Comparison of ENCODE assay signal across 24 cellular contexts in the genomic region with DNA sequence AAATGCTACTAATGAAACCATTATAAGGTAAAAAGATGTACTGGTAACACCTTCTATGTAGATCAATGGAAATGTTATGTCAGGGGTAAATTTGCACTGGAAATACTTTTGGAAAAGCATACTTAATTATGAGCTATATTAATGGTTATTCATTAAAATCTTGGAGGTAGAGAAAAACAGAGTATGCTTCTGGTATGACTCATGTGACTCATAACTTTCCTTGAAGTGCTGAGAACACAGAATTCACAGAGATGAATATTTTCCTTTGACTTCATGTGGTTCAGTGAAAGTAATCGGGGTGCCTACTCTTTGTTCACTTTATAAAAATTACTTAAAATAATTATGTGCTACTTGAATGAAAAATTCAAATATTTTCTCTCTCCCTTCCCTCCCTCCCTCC.
"Had no signal": no experiment of that assay in that cellular context is flagged by ENCODE, and none has a peak within 500 bp of the region (broad histone marks: within the 10 kb centered on the region; RNA-seq: fewer than 3 reads in every experiment).

No MANE protein-coding gene starts in this region.

- DNase-seq: activated B cell treated with CpG ODN at 0.5 μM for 24 hours; activated CD4-positive, alpha-beta memory T cell treated with anti-CD3 and anti-CD28 coated beads for 36 hours; activated CD4-positive, alpha-beta T cell treated with anti-CD3 and anti-CD28 coated beads for 4 hours; activated CD8-positive, alpha-beta memory T cell treated with anti-CD3 and anti-CD28 coated beads, Interleukin-2, amount 10 ng/mL, durations not matched to agents 7 days and 5 days; activated naive CD4-positive, alpha-beta T cell; activated naive CD8-positive, alpha-beta T cell treated with anti-CD3 and anti-CD28 coated beads for 36 hours; activated T-cell treated with anti-CD3 and anti-CD28 coated beads, Interleukin-2, amount 50 U/mL, for 1 hour; amygdala; brain microvascular endothelial cell; central memory CD4-positive, alpha-beta T cell; effector CD4-positive, alpha-beta T cell; esophagus squamous epithelium; hypothalamus; right cardiac atrium; stimulated activated naive CD8-positive, alpha-beta T cell treated with anti-CD3 and anti-CD28 coated beads, Interleukin-15, Interleukin-2, amounts not matched to agents 100 U/mL and 50 U/mL, for 24 hours; substantia nigra; T-cell; tibial artery; uterus had no signal

- H3K4me1 Mint-ChIP-seq: activated B cell treated with CpG ODN at 0.5 μM for 24 hours; activated CD8-positive, alpha-beta memory T cell treated with anti-CD3 and anti-CD28 coated beads, Interleukin-2, amount 10 ng/mL, durations not matched to agents 7 days and 5 days; activated naive CD8-positive, alpha-beta T cell treated with anti-CD3 and anti-CD28 coated beads for 36 hours; activated T-helper 17 cell treated with anti-CD3 and anti-CD28 coated beads, Interleukin-2, amount 50 U/mL, for 72 hours; memory B cell; T-cell had no signal

- H3K4me3 Mint-ChIP-seq: activated B cell treated with CpG ODN at 0.5 μM for 24 hours; activated CD4-positive, alpha-beta memory T cell treated with anti-CD3 and anti-CD28 coated beads for 36 hours; activated CD8-positive, alpha-beta memory T cell treated with anti-CD3 and anti-CD28 coated beads, Interleukin-2, amount 10 ng/mL, durations not matched to agents 7 days and 5 days; activated naive CD8-positive, alpha-beta T cell treated with anti-CD3 and anti-CD28 coated beads for 36 hours; activated T-helper 17 cell treated with anti-CD3 and anti-CD28 coated beads, Interleukin-2, amount 50 U/mL, for 72 hours; memory B cell; T-cell had no signal

- H3K4me3 ChIP-seq: coronary artery, esophagus squamous epithelium, prostate gland, skin epidermis, tibial artery, uterus had no signal

- H3K27ac Mint-ChIP-seq: activated B cell treated with CpG ODN at 0.5 μM for 24 hours; activated CD4-positive, alpha-beta memory T cell treated with anti-CD3 and anti-CD28 coated beads for 36 hours; activated CD8-positive, alpha-beta memory T cell treated with anti-CD3 and anti-CD28 coated beads, Interleukin-2, amount 10 ng/mL, durations not matched to agents 7 days and 5 days; activated naive CD8-positive, alpha-beta T cell treated with anti-CD3 and anti-CD28 coated beads for 36 hours; activated T-helper 17 cell treated with anti-CD3 and anti-CD28 coated beads, Interleukin-2, amount 50 U/mL, for 72 hours; memory B cell; T-cell had no signal

- H3K36me3 ChIP-seq: brain microvascular endothelial cell, esophagus squamous epithelium, prostate gland, tibial artery, uterus had no signal

- H3K27ac ChIP-seq: brain microvascular endothelial cell, coronary artery, esophagus squamous epithelium, prostate gland, skin epidermis, tibial artery, uterus had no signal

- H3K9me3 ChIP-seq: prostate gland had no signal

- H3K27me3 Mint-ChIP-seq: activated B cell treated with CpG ODN at 0.5 μM for 24 hours; activated CD4-positive, alpha-beta memory T cell treated with anti-CD3 and anti-CD28 coated beads for 36 hours; activated CD8-positive, alpha-beta memory T cell treated with anti-CD3 and anti-CD28 coated beads, Interleukin-2, amount 10 ng/mL, durations not matched to agents 7 days and 5 days; activated naive CD8-positive, alpha-beta T cell treated with anti-CD3 and anti-CD28 coated beads for 36 hours; activated T-helper 17 cell treated with anti-CD3 and anti-CD28 coated beads, Interleukin-2, amount 50 U/mL, for 72 hours; memory B cell; T-cell had no signal

- ATAC-seq: activated CD8-positive, alpha-beta memory T cell treated with anti-CD3 and anti-CD28 coated beads, Interleukin-2, amount 10 ng/mL, durations not matched to agents 7 days and 5 days; activated T-helper 17 cell treated with anti-CD3 and anti-CD28 coated beads, Interleukin-2, amount 50 U/mL, for 72 hours; right cardiac atrium; stimulated activated naive CD8-positive, alpha-beta T cell treated with anti-CD3 and anti-CD28 coated beads, Interleukin-15, Interleukin-2, amounts not matched to agents 100 U/mL and 50 U/mL, for 24 hours; T-cell had no signal

- H3K27me3 ChIP-seq: brain microvascular endothelial cell, esophagus squamous epithelium, tibial artery, uterus had no signal

- H3K4me1 ChIP-seq: esophagus squamous epithelium, prostate gland, tibial artery, uterus had no signal

- H3K36me3 Mint-ChIP-seq: activated CD4-positive, alpha-beta memory T cell treated with anti-CD3 and anti-CD28 coated beads for 36 hours; activated CD8-positive, alpha-beta memory T cell treated with anti-CD3 and anti-CD28 coated beads, Interleukin-2, amount 10 ng/mL, durations not matched to agents 7 days and 5 days; activated naive CD8-positive, alpha-beta T cell treated with anti-CD3 and anti-CD28 coated beads for 36 hours; memory B cell; T-cell had no signal
